ENCODE assay signal across 19 cellular contexts in genomic region chr1:148354284-148354869, GRCh38.
DNase-seq lines count a peak whose midpoint lies in the region; FAIRE-seq and TF ChIP-seq lines count a peak whose summit lies in the region.
"Had no signal": no experiment of that assay in that cellular context is flagged by ENCODE, and none has a peak within 500 bp of the region (broad histone marks: within the 10 kb centered on the region; RNA-seq: fewer than 3 reads in every experiment).

No MANE protein-coding gene starts in this region.

- no peaks in the 10 kb centered on the region for H3K79me2 ChIP-seq in keratinocyte (ENCODE audit: control insufficient read depth, insufficient read depth, low read length)

- WGBS in esophagus muscularis mucosa, result 36% methylated on average over 22 of the region's 33 CpGs

- no peak overlapping the region for H3K9ac ChIP-seq in keratinocyte (ENCODE audit: control insufficient read depth, extremely low read depth, insufficient read depth, low read length)
- H3K9ac ChIP-seq in skeletal muscle satellite cell (ENCODE audit: low read depth, low read length), result no peak overlapping the region
- H3K9ac ChIP-seq: BLaER1 treated with 17β-estradiol and CSF1 and Interleukin-3, amounts not matched to agents 10 nM and 100 nM had no signal

- H3K9me3 ChIP-seq in left ventricle myocardium inferior (replicated peaks) (no peaks in the 10 kb centered on the region), right atrium auricular region (no peaks in the 10 kb centered on the region), keratinocyte (ENCODE audit: control insufficient read depth, low read depth, low read length) (no peaks in the 10 kb centered on the region), skeletal muscle satellite cell (replicated peaks; ENCODE audit: low read length) (no peaks in the 10 kb centered on the region), esophagus muscularis mucosa (no peaks in the 10 kb centered on the region)
- H3K9me3 ChIP-seq: testis had no signal

- H3K27me3 Mint-ChIP-seq in endothelial cell (ENCODE audit: unreplicated experiment), result peaks cover 10% of the 10 kb centered on the region
- peaks cover 73% of the 10 kb centered on the region for H3K27me3 Mint-ChIP-seq in T-helper 2 cell treated with Interferon-gamma antibody and Interleukin-4, amounts not matched to agents 5 μg/mL and 100 μg/mL, for 36 hours (ENCODE audit: low read depth)

- H3K4me1 Mint-ChIP-seq in endothelial cell (ENCODE audit: unreplicated experiment), result peaks cover 18% of the 10 kb centered on the region
- peaks cover 4% of the 10 kb centered on the region for H3K4me1 Mint-ChIP-seq in T-helper 2 cell treated with Interferon-gamma antibody and Interleukin-4, amounts not matched to agents 5 μg/mL and 100 μg/mL, for 36 hours (ENCODE audit: low read depth)
- H3K4me1 Mint-ChIP-seq: stimulated activated effector memory CD8-positive, alpha-beta T cell treated with anti-CD3 and anti-CD28 coated beads, Interleukin-12 subunit alpha, Interleukin-12 subunit beta, amount 100 ng/mL, for 72 hours had no signal

- no peak for TF ChIP-seq EP300 in esophagus muscularis mucosa (IDR thresholded peaks at IDR 0.05)

- FAIRE-seq in keratinocyte (lab: Jason Lieb, UNC), result peak; percentile 64
- FAIRE-seq: D721Med had no signal

- dilution Hi-C loops in keratinocyte (cut with MboI; ENCODE audit: extremely low pct_ligation_motif_present, low sequenced_read_pairs), result no loop called here

- no peaks in the 10 kb centered on the region for H4K20me1 ChIP-seq in keratinocyte (ENCODE audit: control insufficient read depth, extremely low read depth, insufficient read depth, low read length)
- H4K20me1 ChIP-seq: BLaER1 treated with 17β-estradiol and CSF1 and Interleukin-3, amounts not matched to agents 10 nM and 100 nM had no signal

- H3K27ac ChIP-seq in left ventricle myocardium inferior (replicated peaks), result no peak overlapping the region
- H3K27ac ChIP-seq in right atrium auricular region, result no peak overlapping the region
- no peak overlapping the region for H3K27ac ChIP-seq in keratinocyte (ENCODE audit: control insufficient read depth, insufficient read depth, low read length)
- H3K27ac ChIP-seq in esophagus muscularis mucosa (replicated peaks in 1 of 4), result no peak overlapping the region
- H3K27ac ChIP-seq: BLaER1 treated with 17β-estradiol and CSF1 and Interleukin-3, amounts not matched to agents 10 nM and 100 nM; epithelial cell of prostate; testis had no signal

- H3K27me3 ChIP-seq in left ventricle myocardium inferior (ENCODE audit: low read depth), result peaks cover 100% of the 10 kb centered on the region
- peaks cover 13 to 17% of the 10 kb centered on the region in 2 donors for H3K27me3 ChIP-seq in right atrium auricular region
- H3K27me3 ChIP-seq in keratinocyte (ENCODE audit: control insufficient read depth, extremely low read depth, insufficient read depth, low read length), result peaks cover 43% of the 10 kb centered on the region
- peaks cover 50% of the 10 kb centered on the region for H3K27me3 ChIP-seq in skeletal muscle satellite cell (ENCODE audit: control insufficient read depth, insufficient read depth, low read length)
- H3K27me3 ChIP-seq in esophagus muscularis mucosa, result peaks cover 0 to 90% (median 23%) of the 10 kb centered on the region in 4 donors
- H3K27me3 ChIP-seq: BLaER1 treated with 17β-estradiol and CSF1 and Interleukin-3, amounts not matched to agents 10 nM and 100 nM; testis had no signal

- H3K4me2 ChIP-seq in keratinocyte (ENCODE audit: control insufficient read depth, extremely low read depth, insufficient read depth, low read depth, low read length) (peak overlapping the region; percentile 16), skeletal muscle satellite cell (ENCODE audit: low read length) (peak overlapping the region; percentile 70)

- H3K36me3 ChIP-seq in left ventricle myocardium inferior (no peaks in the 10 kb centered on the region), right atrium auricular region (no peaks in the 10 kb centered on the region), keratinocyte (ENCODE audit: control insufficient read depth in 2 of 2, extremely low read depth in 1 of 2, insufficient read depth in 2 of 2, low read length in 2 of 2) (no peaks in the 10 kb centered on the region), skeletal muscle satellite cell (ENCODE audit: insufficient read depth, low read length) (no peaks in the 10 kb centered on the region), esophagus muscularis mucosa (no peaks in the 10 kb centered on the region)
- H3K36me3 ChIP-seq: BLaER1 treated with 17β-estradiol and CSF1 and Interleukin-3, amounts not matched to agents 10 nM and 100 nM had no signal

- intact Hi-C loops in left ventricle myocardium inferior (cut with micrococcal nuclease) (no loop called here), esophagus muscularis mucosa (cut with DNase I) (no loop called here)

- H3K9me1 ChIP-seq in keratinocyte (ENCODE audit: control insufficient read depth, extremely low read depth, insufficient read depth, low read length), result no peaks in the 10 kb centered on the region

- peak overlapping the region; percentile 69 for H3K4me3 Mint-ChIP-seq in endothelial cell (ENCODE audit: unreplicated experiment)
- no peak overlapping the region for H3K4me3 Mint-ChIP-seq in T-helper 2 cell treated with Interferon-gamma antibody and Interleukin-4, amounts not matched to agents 5 μg/mL and 100 μg/mL, for 36 hours
- H3K4me3 Mint-ChIP-seq: activated T-helper 1 cell treated with anti-CD3 and anti-CD28 coated beads, Interleukin-12 subunit alpha, Interleukin-12 subunit beta, Interleukin-2, Interleukin-4 antibody, amounts not matched to agents 30 ng/mL and 10 ng/mL and 1 ng/mL, durations not matched to agents 14 hours and 24 hours and 36 hours; IgD-negative memory B cell; stimulated activated effector memory CD8-positive, alpha-beta T cell treated with anti-CD3 and anti-CD28 coated beads, Interleukin-12 subunit alpha, Interleukin-12 subunit beta, amount 100 ng/mL, for 72 hours had no signal

- TF ChIP-seq CTCF in left ventricle myocardium inferior (IDR thresholded peaks at IDR 0.05; ENCODE audit: borderline replicate concordance) (no peak), right atrium auricular region (IDR thresholded peaks at IDR 0.05) (no peak), endothelial cell (IDR thresholded peaks at IDR 0.05; ENCODE audit: unreplicated experiment) (no peak), keratinocyte (optimal IDR thresholded peaks at IDR 0.05 in 1 of 3, IDR thresholded peaks at IDR 0.05 in 1 of 3, conservative IDR thresholded peaks at IDR 0.05 in 1 of 3; ENCODE audit: extremely low read depth in 1 of 3, insufficient read depth in 2 of 3, low read length in 3 of 3) (no peak), esophagus muscularis mucosa (IDR thresholded peaks at IDR 0.05) (no peak)

- peak overlapping the region; percentile 40 for H2AFZ ChIP-seq in keratinocyte (ENCODE audit: control insufficient read depth, low read length)

- H3K4me1 ChIP-seq in left ventricle myocardium inferior (no peaks in the 10 kb centered on the region), right atrium auricular region (no peaks in the 10 kb centered on the region), keratinocyte (ENCODE audit: control insufficient read depth, extremely low read depth, insufficient read depth, low read length) (no peaks in the 10 kb centered on the region), skeletal muscle satellite cell (ENCODE audit: control insufficient read depth, insufficient read depth, low read length) (peaks cover 4% of the 10 kb centered on the region), esophagus muscularis mucosa (peaks cover 0 to 8% (median 0%) of the 10 kb centered on the region in 4 donors)
- H3K4me1 ChIP-seq: testis had no signal

- TF ChIP-seq POLR2A in esophagus muscularis mucosa (IDR thresholded peaks at IDR 0.05; ENCODE audit: low read depth), result no peak

- no peak overlapping the region for H3K27ac Mint-ChIP-seq in endothelial cell (ENCODE audit: unreplicated experiment)
- H3K27ac Mint-ChIP-seq in T-helper 2 cell treated with Interferon-gamma antibody and Interleukin-4, amounts not matched to agents 5 μg/mL and 100 μg/mL, for 36 hours, result no peak overlapping the region
- H3K27ac Mint-ChIP-seq: activated T-helper 1 cell treated with anti-CD3 and anti-CD28 coated beads, Interleukin-12 subunit alpha, Interleukin-12 subunit beta, Interleukin-2, Interleukin-4 antibody, amounts not matched to agents 30 ng/mL and 10 ng/mL and 1 ng/mL, durations not matched to agents 14 hours and 24 hours and 36 hours; IgD-negative memory B cell; stimulated activated effector memory CD8-positive, alpha-beta T cell treated with anti-CD3 and anti-CD28 coated beads, Interleukin-12 subunit alpha, Interleukin-12 subunit beta, amount 100 ng/mL, for 72 hours had no signal

- H3K9me3 Mint-ChIP-seq in endothelial cell (ENCODE audit: unreplicated experiment), result no peaks in the 10 kb centered on the region
- no peaks in the 10 kb centered on the region for H3K9me3 Mint-ChIP-seq in T-helper 2 cell treated with Interferon-gamma antibody and Interleukin-4, amounts not matched to agents 5 μg/mL and 100 μg/mL, for 36 hours
- H3K9me3 Mint-ChIP-seq: activated T-helper 1 cell treated with anti-CD3 and anti-CD28 coated beads, Interleukin-12 subunit alpha, Interleukin-12 subunit beta, Interleukin-2, Interleukin-4 antibody, amounts not matched to agents 30 ng/mL and 10 ng/mL and 1 ng/mL, durations not matched to agents 14 hours and 24 hours and 36 hours; stimulated activated effector memory CD8-positive, alpha-beta T cell treated with anti-CD3 and anti-CD28 coated beads, Interleukin-12 subunit alpha, Interleukin-12 subunit beta, amount 100 ng/mL, for 72 hours had no signal

- no peaks in the 10 kb centered on the region for H3K36me3 Mint-ChIP-seq in endothelial cell (ENCODE audit: low read depth, unreplicated experiment)
- H3K36me3 Mint-ChIP-seq in T-helper 2 cell treated with Interferon-gamma antibody and Interleukin-4, amounts not matched to agents 5 μg/mL and 100 μg/mL, for 36 hours (ENCODE audit: low read depth), result no peaks in the 10 kb centered on the region
- H3K36me3 Mint-ChIP-seq: IgD-negative memory B cell had no signal

- H3K4me3 ChIP-seq in left ventricle myocardium inferior, result peak overlapping the region; percentile 39
- no peak overlapping the region for H3K4me3 ChIP-seq in right atrium auricular region
- H3K4me3 ChIP-seq in keratinocyte (ENCODE audit: control insufficient read depth in 2 of 3, extremely low read depth in 1 of 3, insufficient read depth in 2 of 3, low read depth in 1 of 3, low read length in 3 of 3), result peak overlapping the region in 1 of 3 experiments; percentile 45
- H3K4me3 ChIP-seq in skeletal muscle satellite cell (ENCODE audit: low read length), result no peak overlapping the region
- peak overlapping the region in 2 of 4 donors; percentile 8 to 16 for H3K4me3 ChIP-seq in esophagus muscularis mucosa
- H3K4me3 ChIP-seq: BLaER1 treated with 17β-estradiol and CSF1 and Interleukin-3, amounts not matched to agents 10 nM and 100 nM had no signal

- DNase-seq in left ventricle myocardium inferior (no peak), right atrium auricular region (ENCODE audit: low spot score) (no peak), endothelial cell (ENCODE audit: low spot score) (no peak), keratinocyte (ENCODE audit: low read depth, low spot score) (no peak), HuH-7.5 (ENCODE audit: low spot score) (no peak), esophagus muscularis mucosa (ENCODE audit: extremely low spot score) (no peak)
- no peak for DNase-seq in T-helper 2 cell treated with Interferon-gamma antibody and Interleukin-4, amounts not matched to agents 5 μg/mL and 100 μg/mL, for 36 hours (ENCODE audit: low spot score)
- DNase-seq: foreskin melanocyte, NCI-H1417 treated with DMSO at 0.1 percent for 48 hours, NCI-H524 treated with DMSO at 0.1 percent for 48 hours, occipital lobe, testis had no signal
